Comparison of ENCODE assay signal across 13 cellular contexts in the genomic region with DNA sequence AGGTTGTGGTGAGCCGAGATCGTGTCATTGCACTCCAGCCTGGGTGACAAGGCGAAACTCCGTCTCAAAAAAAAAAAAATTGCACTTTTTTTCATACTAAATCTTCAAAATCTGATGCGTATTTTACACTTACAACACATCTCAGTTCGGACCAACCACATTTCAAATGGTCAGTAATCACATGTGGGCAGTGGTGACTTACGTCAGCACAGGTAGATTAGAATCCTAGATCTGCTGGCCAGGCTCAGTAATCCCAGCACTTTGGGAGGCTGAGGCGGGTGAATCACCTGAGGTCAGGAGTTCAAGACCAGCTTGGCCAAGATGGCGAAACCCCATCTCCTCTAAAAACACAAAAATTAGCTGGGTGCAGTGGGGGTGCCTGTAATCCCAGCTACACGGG. TPM values are rescaled to one million over a fixed set of nuclear protein-coding genes. Genes with fewer than 3 reads are reported as not detected.
DNase-seq lines count a peak whose midpoint lies in the region; ATAC-seq and TF ChIP-seq lines count a peak whose summit lies in the region.
"Had no signal": no experiment of that assay in that cellular context is flagged by ENCODE, and none has a peak within 500 bp of the region (broad histone marks: within the 10 kb centered on the region; RNA-seq: fewer than 3 reads in every experiment).

No MANE protein-coding gene starts in this region.

- no peak overlapping the region for H3K27ac ChIP-seq in CD8-positive, alpha-beta T cell (ENCODE audit: low read depth, low read length)
- H3K27ac ChIP-seq in IMR-90 (ENCODE audit: insufficient read depth, low read length), result no peak overlapping the region
- H3K27ac ChIP-seq: Peyer's patch had no signal

- POLR2A ChIA-PET in CD8-positive, alpha-beta T cell (lab: Charles Lee), result no interaction called here
- POLR2A ChIA-PET in IMR-90 (lab: Charles Lee; ENCODE audit: unreplicated experiment), result no interaction called here

- no peak overlapping the region for H2BK120ac ChIP-seq in IMR-90 (ENCODE audit: low read depth, low read length)

- 100% methylated on average over 1 of the region's 10 CpGs; no CpG with 5 or more reads in 1 of the 2 experiments for WGBS in IMR-90 (ENCODE audit: extremely low coverage in 2 of 2, insufficient read length in 1 of 2), 2 experiments

- H3K14ac ChIP-seq in IMR-90 (replicated peaks; ENCODE audit: low read depth, low read length), result no peak overlapping the region

- no peak overlapping the region for H4K5ac ChIP-seq in IMR-90 (ENCODE audit: low read depth, low read length)

- peaks cover 15% of the 10 kb centered on the region for H3K9me1 ChIP-seq in IMR-90 (ENCODE audit: insufficient read depth, low read length)

- H4K8ac ChIP-seq in IMR-90 (ENCODE audit: low read depth in 2 of 2, low read length in 2 of 2), result no peak overlapping the region

- H3K4me2 ChIP-seq in IMR-90 (ENCODE audit: low read depth, low read length), result no peak overlapping the region

- H2AK5ac ChIP-seq in IMR-90 (ENCODE audit: low read depth, low read length), result no peak overlapping the region

- intact Hi-C loops in CD8-positive, alpha-beta T cell (cut with DNase I, micrococcal nuclease), result loop anchor here (5.0 to 10.0 kb wide), 3 partner anchors 130 to 1970 kb away; a partner anchor contains a TSS
- intact Hi-C loops in IMR-90 (cut with micrococcal nuclease), result no loop called here

- H4K91ac ChIP-seq in IMR-90 (ENCODE audit: insufficient read depth, low read depth, low read length), result no peak overlapping the region

- TF ChIP-seq POLR2A in IMR-90 (IDR thresholded peaks at IDR 0.05; ENCODE audit: low read depth, low read length), result no peak

- H3K27me3 Mint-ChIP-seq in CD8-positive, alpha-beta T cell (ENCODE audit: low read depth), result no peaks in the 10 kb centered on the region
- H3K27me3 Mint-ChIP-seq in nephron (ENCODE audit: low read depth), result no peaks in the 10 kb centered on the region
- H3K27me3 Mint-ChIP-seq in activated naive CD8-positive, alpha-beta T cell treated with anti-CD3 and anti-CD28 coated beads, Interleukin-2, amount 50 U/mL, for 24 hours, result no peaks in the 10 kb centered on the region

- H2BK15ac ChIP-seq in IMR-90 (ENCODE audit: low read depth, low read length), result no peak overlapping the region

- peaks cover 54% of the 10 kb centered on the region for H3K4me1 Mint-ChIP-seq in CD8-positive, alpha-beta T cell (ENCODE audit: low read depth)
- H3K4me1 Mint-ChIP-seq in nephron, result peaks cover 43% of the 10 kb centered on the region
- H3K4me1 Mint-ChIP-seq in activated naive CD8-positive, alpha-beta T cell treated with anti-CD3 and anti-CD28 coated beads, Interleukin-2, amount 50 U/mL, for 24 hours, result peaks cover 53% of the 10 kb centered on the region

- no peak overlapping the region for H3K9ac ChIP-seq in IMR-90 (ENCODE audit: low read depth, low read length)

- peaks cover 47% of the 10 kb centered on the region for H3K4me1 ChIP-seq in CD8-positive, alpha-beta T cell (ENCODE audit: insufficient read depth, low read length)
- H3K4me1 ChIP-seq in IMR-90 (ENCODE audit: control insufficient read depth, insufficient read depth, low read length), result peaks cover 13% of the 10 kb centered on the region

- H3K18ac ChIP-seq in IMR-90 (ENCODE audit: low read depth, low read length), result no peak overlapping the region

- dilution Hi-C loops in IMR-90 (cut with HindIII; ENCODE audit: low sequenced_read_pairs, unreplicated experiment), result no loop called here

- H2AK9ac ChIP-seq in IMR-90 (replicated peaks; ENCODE audit: low read depth, low read length, poor library complexity), result peak overlapping the region; percentile 22

- peaks cover 33% of the 10 kb centered on the region for H3K36me3 Mint-ChIP-seq in CD8-positive, alpha-beta T cell
- H3K36me3 Mint-ChIP-seq in nephron (ENCODE audit: low read depth), result peaks cover 19% of the 10 kb centered on the region
- peaks cover 39% of the 10 kb centered on the region for H3K36me3 Mint-ChIP-seq in activated naive CD8-positive, alpha-beta T cell treated with anti-CD3 and anti-CD28 coated beads, Interleukin-2, amount 50 U/mL, for 24 hours (ENCODE audit: low read depth)

- H3K4ac ChIP-seq in IMR-90 (ENCODE audit: low read depth, low read length), result no peak overlapping the region

- peaks cover 6% of the 10 kb centered on the region for H3K36me3 ChIP-seq in CD8-positive, alpha-beta T cell (ENCODE audit: insufficient read depth, low read length)
- H3K36me3 ChIP-seq in IMR-90 (ENCODE audit: control insufficient read depth, insufficient read depth, low read length), result peaks cover 12% of the 10 kb centered on the region

- BruUV-seq in IMR-90 (replicated peaks; lab: Mats Ljungman, UMichigan), result no TSS peak

- H3K4me3 Mint-ChIP-seq in CD8-positive, alpha-beta T cell, result peak overlapping the region; percentile 42
- peak overlapping the region; percentile 23 to 45 (median 36) for H3K4me3 Mint-ChIP-seq in nephron
- H3K4me3 Mint-ChIP-seq in activated naive CD8-positive, alpha-beta T cell treated with anti-CD3 and anti-CD28 coated beads, Interleukin-2, amount 50 U/mL, for 24 hours, result no peak overlapping the region
- H3K4me3 Mint-ChIP-seq: CD14-positive monocyte had no signal

- in situ Hi-C loops in IMR-90 (cut with MboI; ENCODE audit: low sequenced_read_pairs), result no loop called here

- ATAC-seq in CD8-positive, alpha-beta T cell, result no peak
- no peak for ATAC-seq in IMR-90 (ENCODE audit: low read depth)
- no peak for ATAC-seq in activated naive CD8-positive, alpha-beta T cell treated with anti-CD3 and anti-CD28 coated beads, Interleukin-2, amount 50 U/mL, for 24 hours
- ATAC-seq: GM12878 had no signal

- no peak for DNase-seq in CD8-positive, alpha-beta T cell
- DNase-seq in IMR-90 (no peak), AG20443 (ENCODE audit: low spot score) (no peak)
- no peak for DNase-seq in activated naive CD8-positive, alpha-beta T cell treated with anti-CD3 and anti-CD28 coated beads, Interleukin-2, amount 50 U/mL, for 24 hours
- DNase-seq: ACHN, AML-193, NCI-H1105, NCI-H2081 treated with DMSO at 0.1 percent for 48 hours, Peyer's patch had no signal

- H3K27ac Mint-ChIP-seq in CD8-positive, alpha-beta T cell, result no peak overlapping the region
- H3K27ac Mint-ChIP-seq in nephron, result no peak overlapping the region
- H3K27ac Mint-ChIP-seq in activated naive CD8-positive, alpha-beta T cell treated with anti-CD3 and anti-CD28 coated beads, Interleukin-2, amount 50 U/mL, for 24 hours, result no peak overlapping the region
- H3K27ac Mint-ChIP-seq: CD14-positive monocyte had no signal

- CTCF ChIA-PET in CD8-positive, alpha-beta T cell (lab: Charles Lee), result interaction anchor here (1.2 kb wide), 1 partner anchor 44 kb away, joined by 3 read pairs; a partner anchor contains a TSS
- CTCF ChIA-PET in IMR-90 (lab: Yijun Ruan, JAX), result no interaction called here

- no peak for TF ChIP-seq CTCF in CD8-positive, alpha-beta T cell (IDR thresholded peaks at IDR 0.05)
- TF ChIP-seq CTCF in IMR-90 (conservative IDR thresholded peaks at IDR 0.05; ENCODE audit: low read depth, low read length) (no peak), nephron (IDR thresholded peaks at IDR 0.05; ENCODE audit: unreplicated experiment in 3 of 3) (no peak)

- H3K9me3 ChIP-seq in CD8-positive, alpha-beta T cell (ENCODE audit: low read length), result no peaks in the 10 kb centered on the region
- H3K9me3 ChIP-seq in IMR-90 (ENCODE audit: control insufficient read depth, insufficient read depth, low read length), result no peaks in the 10 kb centered on the region
- H3K9me3 ChIP-seq: HAP-1, Peyer's patch had no signal

- no peak overlapping the region for H3K4me3 ChIP-seq in CD8-positive, alpha-beta T cell (ENCODE audit: low read depth, low read length)
- H3K4me3 ChIP-seq in IMR-90 (ENCODE audit: insufficient read depth, low read depth, low read length), result no peak overlapping the region
- H3K4me3 ChIP-seq: HAP-1, Peyer's patch had no signal

- H3K23ac ChIP-seq in IMR-90 (ENCODE audit: low read depth, low read length), result no peak overlapping the region

- no peaks in the 10 kb centered on the region for H3K9me3 Mint-ChIP-seq in CD8-positive, alpha-beta T cell
- no peaks in the 10 kb centered on the region for H3K9me3 Mint-ChIP-seq in nephron
- H3K9me3 Mint-ChIP-seq in activated naive CD8-positive, alpha-beta T cell treated with anti-CD3 and anti-CD28 coated beads, Interleukin-2, amount 50 U/mL, for 24 hours, result no peaks in the 10 kb centered on the region
- H3K9me3 Mint-ChIP-seq: CD14-positive monocyte had no signal

- H3K79me1 ChIP-seq in IMR-90 (ENCODE audit: low read depth in 1 of 2, low read length in 2 of 2), result peaks cover 5 to 48% of the 10 kb centered on the region in 2 experiments; a peak in 3 of 4 replicates

- H2BK20ac ChIP-seq in IMR-90 (ENCODE audit: low read depth, low read length), result no peak overlapping the region

- no peak overlapping the region for H3K56ac ChIP-seq in IMR-90 (ENCODE audit: extremely low read depth, insufficient read depth, low read length)

- no peak overlapping the region for H2AFZ ChIP-seq in IMR-90 (replicated peaks; ENCODE audit: low read length, poor library complexity)

- no peaks in the 10 kb centered on the region for H3K27me3 ChIP-seq in CD8-positive, alpha-beta T cell (ENCODE audit: insufficient read depth, low read length)
- no peaks in the 10 kb centered on the region for H3K27me3 ChIP-seq in IMR-90 (ENCODE audit: control insufficient read depth, insufficient read depth, low read length)
- H3K27me3 ChIP-seq: Peyer's patch had no signal

- H4K20me1 ChIP-seq in IMR-90 (ENCODE audit: insufficient read depth, low read length), result peaks cover 34% of the 10 kb centered on the region

- no peak for TF ChIP-seq RAD21 in IMR-90 (IDR thresholded peaks at IDR 0.05; ENCODE audit: low read length)

- H2BK5ac ChIP-seq in IMR-90 (ENCODE audit: low read depth, low read length, poor library complexity, severe bottlenecking), result no peak overlapping the region

RNA-seq across cellular contexts. Expression of a gene that starts 1.6 kb away (rescaled TPM):
- 10 to 100 TPM; 17.4 to 17.5 TPM for total RNA-seq in CD8-positive, alpha-beta T cell
- total RNA-seq in IMR-90 (2012; rRNA removed), result 49.3 and 53.0 TPM in 2 replicates
- polyA plus RNA-seq in IMR-90 (2012; rRNA removed), result 75.9 and 80.9 TPM in 2 replicates
- polyA plus RNA-seq in IMR-90 (2012; cell fraction: cytosol; rRNA removed), result 103 and 124 TPM in 2 replicates
- 44.6 and 103 TPM in 2 replicates for polyA plus RNA-seq in IMR-90 (2012; cell fraction: nucleus; rRNA removed; ENCODE audit: low replicate concordance)

RNA-seq across cellular contexts. Expression of a gene that starts 3.3 kb away (rescaled TPM):
- total RNA-seq in CD8-positive, alpha-beta T cell, result 100 to 1,000 TPM; 618 to 650 TPM
- 3,245 and 3,358 TPM in 2 replicates for total RNA-seq in IMR-90 (2012; rRNA removed)
- polyA plus RNA-seq in IMR-90 (2012; rRNA removed), result 1,894 and 1,932 TPM in 2 replicates
- 1,040 and 4,080 TPM in 2 replicates for polyA plus RNA-seq in IMR-90 (2012; cell fraction: cytosol; rRNA removed)
- 541 and 964 TPM in 2 replicates for polyA plus RNA-seq in IMR-90 (2012; cell fraction: nucleus; rRNA removed; ENCODE audit: low replicate concordance)

RNA-seq across cellular contexts. Expression of a gene that starts 10.6 kb away (rescaled TPM):
- 10 to 100 TPM; 86.3 to 90.8 TPM for total RNA-seq in CD8-positive, alpha-beta T cell
- total RNA-seq in IMR-90 (2012; rRNA removed), result 54.3 and 56.4 TPM in 2 replicates
- polyA plus RNA-seq in IMR-90 (2012; rRNA removed), result 67.8 and 79.7 TPM in 2 replicates
- 95.6 and 109 TPM in 2 replicates for polyA plus RNA-seq in IMR-90 (2012; cell fraction: cytosol; rRNA removed)
- 105 and 168 TPM in 2 replicates for polyA plus RNA-seq in IMR-90 (2012; cell fraction: nucleus; rRNA removed; ENCODE audit: low replicate concordance)

RNA-seq across cellular contexts. Expression of a gene that starts 16.0 kb away (rescaled TPM):
- 1 to 10 TPM; 2.4 to 2.9 TPM for total RNA-seq in CD8-positive, alpha-beta T cell
- total RNA-seq in IMR-90 (2012; rRNA removed), result under 0.01 and 0.36 TPM in 2 replicates
- 0.19 and 0.50 TPM in 2 replicates for polyA plus RNA-seq in IMR-90 (2012; rRNA removed)
- 0.04 and 0.12 TPM in 2 replicates for polyA plus RNA-seq in IMR-90 (2012; cell fraction: cytosol; rRNA removed)
- 0.10 and 0.14 TPM in 2 replicates for polyA plus RNA-seq in IMR-90 (2012; cell fraction: nucleus; rRNA removed; ENCODE audit: low replicate concordance)
- total RNA-seq: Peyer's patch had no signal
- polyA plus RNA-seq: CD14-positive monocyte had no signal

RNA-seq across cellular contexts. Expression of a gene that starts 22.0 kb away (rescaled TPM):
- 10 to 100 TPM; 13.2 to 14.4 TPM for total RNA-seq in CD8-positive, alpha-beta T cell
- total RNA-seq in IMR-90 (2012; rRNA removed), result 13.3 and 22.5 TPM in 2 replicates
- polyA plus RNA-seq in IMR-90 (2012; rRNA removed), result 42.4 and 64.7 TPM in 2 replicates
- 94.5 and 111 TPM in 2 replicates for polyA plus RNA-seq in IMR-90 (2012; cell fraction: cytosol; rRNA removed)
- polyA plus RNA-seq in IMR-90 (2012; cell fraction: nucleus; rRNA removed; ENCODE audit: low replicate concordance), result 24.3 and 34.4 TPM in 2 replicates
